Comparison of ENCODE assay signal across 33 cellular contexts in the genomic region with DNA sequence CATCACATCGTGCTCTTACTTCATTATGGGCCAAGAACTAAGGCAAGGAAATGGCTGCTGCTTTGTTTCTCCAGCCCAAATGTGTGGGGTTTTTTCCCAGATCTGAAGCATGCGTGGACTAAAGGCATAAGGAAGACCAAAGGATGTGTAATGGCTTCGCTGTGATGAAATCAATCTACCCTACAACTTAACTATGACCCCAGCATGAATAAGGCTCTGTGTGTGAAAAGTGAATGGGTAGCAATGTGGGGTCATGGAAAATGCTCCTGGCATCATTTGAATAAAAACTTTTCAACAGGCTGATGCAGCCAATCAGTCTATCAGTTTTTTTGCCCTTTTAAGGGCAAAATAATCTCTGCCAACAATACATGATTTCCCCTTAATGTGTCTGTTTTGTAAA. TPM values are rescaled to one million over a fixed set of nuclear protein-coding genes. Genes with fewer than 3 reads are reported as not detected.
"Had no signal": no experiment of that assay in that cellular context is flagged by ENCODE, and none has a peak within 500 bp of the region (broad histone marks: within the 10 kb centered on the region; RNA-seq: fewer than 3 reads in every experiment).

No MANE protein-coding gene starts in this region.

- H3K27me3 Mint-ChIP-seq: activated B cell treated with CpG ODN at 0.5 μM for 24 hours; activated CD4-positive, alpha-beta T cell treated with anti-CD3 and anti-CD28 coated beads, Interleukin-2, amount 10 ng/mL, durations not matched to agents 24 days and 14 days; activated naive CD8-positive, alpha-beta T cell treated with anti-CD3 and anti-CD28 coated beads for 36 hours had no signal

- H3K4me3 Mint-ChIP-seq: activated B cell treated with CpG ODN at 0.5 μM for 24 hours; activated CD4-positive, alpha-beta memory T cell treated with anti-CD3 and anti-CD28 coated beads for 36 hours; activated CD4-positive, alpha-beta T cell treated with anti-CD3 and anti-CD28 coated beads, Interleukin-2, amount 10 ng/mL, durations not matched to agents 24 days and 14 days; activated CD8-positive, alpha-beta T cell treated with anti-CD3 and anti-CD28 coated beads for 36 hours; activated naive CD4-positive, alpha-beta T cell treated with anti-CD3 and anti-CD28 coated beads for 36 hours; activated naive CD8-positive, alpha-beta T cell treated with anti-CD3 and anti-CD28 coated beads for 36 hours; activated T-cell treated with anti-CD3 and anti-CD28 coated beads, Interleukin-2, amount 50 U/mL, for 4 hours; activated T-cell treated with anti-CD3 and anti-CD28 coated beads, Interleukin-2, amount 50 U/mL, for 72 hours; activated T-helper 1 cell treated with anti-CD3 and anti-CD28 coated beads, Interleukin-12 subunit alpha, Interleukin-12 subunit beta, Interleukin-2, Interleukin-4 antibody, amounts not matched to agents 30 ng/mL and 10 ng/mL and 1 ng/mL, durations not matched to agents 14 hours and 24 hours and 36 hours; activated T-helper 17 cell treated with anti-CD3 and anti-CD28 coated beads, Interleukin-2, amount 50 U/mL, for 72 hours; T-helper 1 cell treated with Interleukin-12 subunit alpha and Interleukin-12 subunit beta and Interleukin-4 antibody, amounts not matched to agents 30 μg/mL and 1 μg/mL, for 36 hours; T-helper 2 cell treated with Interferon-gamma antibody and Interleukin-4, amounts not matched to agents 5 μg/mL and 100 μg/mL, for 36 hours had no signal

- H3K4me1 Mint-ChIP-seq: activated B cell treated with CpG ODN at 0.5 μM for 24 hours; activated CD4-positive, alpha-beta T cell treated with anti-CD3 and anti-CD28 coated beads, Interleukin-2, amount 10 ng/mL, durations not matched to agents 24 days and 14 days; activated naive CD8-positive, alpha-beta T cell treated with anti-CD3 and anti-CD28 coated beads for 36 hours; activated T-helper 17 cell treated with anti-CD3 and anti-CD28 coated beads, Interleukin-2, amount 50 U/mL, for 72 hours had no signal

- DNase-seq: activated B cell treated with CpG ODN at 0.5 μM for 24 hours; activated CD4-positive, alpha-beta memory T cell treated with anti-CD3 and anti-CD28 coated beads for 36 hours; activated CD4-positive, alpha-beta T cell treated with anti-CD3 and anti-CD28 coated beads for 4 hours; activated CD4-positive, alpha-beta T cell treated with anti-CD3 and anti-CD28 coated beads, Interleukin-2, amount 10 ng/mL, durations not matched to agents 24 days and 14 days; activated CD4-positive, alpha-beta T cell treated with anti-CD3 and anti-CD28 coated beads, Interleukin-2, amount 50 U/mL, for 1 hour; activated CD4-positive, alpha-beta T cell treated with anti-CD3 and anti-CD28 coated beads, Interleukin-2, amount 50 U/mL, for 4 hours; activated CD4-positive, CD25-positive, alpha-beta regulatory T cell treated with anti-CD3 and anti-CD28 coated beads, Interleukin-2, amount 50 U/mL, for 72 hours; activated CD8-positive, alpha-beta memory T cell treated with anti-CD3 and anti-CD28 coated beads, Interleukin-2, amount 50 U/mL, for 4 hours; activated CD8-positive, alpha-beta T cell treated with anti-CD3 and anti-CD28 coated beads for 36 hours; activated effector memory CD4-positive, alpha-beta T cell treated with anti-CD3 and anti-CD28 coated beads, Interleukin-2, amount 50 U/mL, for 16 hours; activated gamma-delta T cell treated with Interleukin-2 at 50 U/mL for 16 hours; activated naive CD4-positive, alpha-beta T cell; activated naive CD4-positive, alpha-beta T cell treated with anti-CD3 and anti-CD28 coated beads for 36 hours; activated naive CD4-positive, alpha-beta T cell treated with anti-CD3 and anti-CD28 coated beads, Interleukin-2, amount 50 U/mL, for 16 hours; activated naive CD8-positive, alpha-beta T cell treated with anti-CD3 and anti-CD28 coated beads for 36 hours; activated T-cell treated with anti-CD3 and anti-CD28 coated beads for 4 hours; activated T-cell treated with anti-CD3 and anti-CD28 coated beads, Interleukin-2, amount 50 U/mL, for 1 hour; activated T-cell treated with anti-CD3 and anti-CD28 coated beads, Interleukin-2, amount 50 U/mL, for 4 hours; activated T-cell treated with anti-CD3 and anti-CD28 coated beads, Interleukin-2, amount 50 U/mL, for 72 hours; adrenal gland; amniotic stem cell; aorta; body of pancreas; brain microvascular endothelial cell; central memory CD4-positive, alpha-beta T cell; T-helper 1 cell; T-helper 2 cell; T-helper 9 cell had no signal

- H3K36me3 Mint-ChIP-seq: activated CD4-positive, alpha-beta memory T cell treated with anti-CD3 and anti-CD28 coated beads for 36 hours; activated naive CD4-positive, alpha-beta T cell treated with anti-CD3 and anti-CD28 coated beads, Interleukin-2, amount 50 U/mL, for 72 hours; activated naive CD8-positive, alpha-beta T cell treated with anti-CD3 and anti-CD28 coated beads for 36 hours had no signal

- H3K27ac Mint-ChIP-seq: activated B cell treated with CpG ODN at 0.5 μM for 24 hours; activated CD4-positive, alpha-beta memory T cell treated with anti-CD3 and anti-CD28 coated beads for 36 hours; activated CD4-positive, alpha-beta T cell treated with anti-CD3 and anti-CD28 coated beads, Interleukin-2, amount 10 ng/mL, durations not matched to agents 24 days and 14 days; activated CD8-positive, alpha-beta T cell treated with anti-CD3 and anti-CD28 coated beads for 36 hours; activated naive CD4-positive, alpha-beta T cell treated with anti-CD3 and anti-CD28 coated beads for 36 hours; activated naive CD4-positive, alpha-beta T cell treated with anti-CD3 and anti-CD28 coated beads, Interleukin-2, amount 50 U/mL, for 72 hours; activated naive CD8-positive, alpha-beta T cell treated with anti-CD3 and anti-CD28 coated beads for 36 hours; activated T-cell treated with anti-CD3 and anti-CD28 coated beads, Interleukin-2, amount 50 U/mL, for 72 hours; activated T-helper 1 cell treated with anti-CD3 and anti-CD28 coated beads, Interleukin-12 subunit alpha, Interleukin-12 subunit beta, Interleukin-2, Interleukin-4 antibody, amounts not matched to agents 30 ng/mL and 10 ng/mL and 1 ng/mL, durations not matched to agents 14 hours and 24 hours and 36 hours; activated T-helper 17 cell treated with anti-CD3 and anti-CD28 coated beads, Interleukin-2, amount 50 U/mL, for 72 hours; T-helper 1 cell treated with Interleukin-12 subunit alpha and Interleukin-12 subunit beta and Interleukin-4 antibody, amounts not matched to agents 30 μg/mL and 1 μg/mL, for 36 hours; T-helper 2 cell treated with Interferon-gamma antibody and Interleukin-4, amounts not matched to agents 5 μg/mL and 100 μg/mL, for 36 hours had no signal

- H3K9me3 Mint-ChIP-seq: activated CD4-positive, alpha-beta T cell treated with anti-CD3 and anti-CD28 coated beads, Interleukin-2, amount 10 ng/mL, durations not matched to agents 24 days and 14 days; activated CD8-positive, alpha-beta T cell treated with anti-CD3 and anti-CD28 coated beads for 36 hours; activated naive CD4-positive, alpha-beta T cell treated with anti-CD3 and anti-CD28 coated beads for 36 hours; activated naive CD8-positive, alpha-beta T cell treated with anti-CD3 and anti-CD28 coated beads for 36 hours; activated T-cell treated with anti-CD3 and anti-CD28 coated beads, Interleukin-2, amount 50 U/mL, for 4 hours; activated T-helper 17 cell treated with anti-CD3 and anti-CD28 coated beads, Interleukin-2, amount 50 U/mL, for 72 hours; T-helper 1 cell treated with Interleukin-12 subunit alpha and Interleukin-12 subunit beta and Interleukin-4 antibody, amounts not matched to agents 30 μg/mL and 1 μg/mL, for 36 hours; T-helper 2 cell treated with Interferon-gamma antibody and Interleukin-4, amounts not matched to agents 5 μg/mL and 100 μg/mL, for 36 hours had no signal

RNA-seq across cellular contexts. Expression of a gene that starts 50.3 kb away (rescaled TPM):
- total RNA-seq: activated B cell treated with CpG ODN at 0.5 μM for 24 hours had no signal
